Comparison of ENCODE assay signal across 29 cellular contexts in the genomic region with DNA sequence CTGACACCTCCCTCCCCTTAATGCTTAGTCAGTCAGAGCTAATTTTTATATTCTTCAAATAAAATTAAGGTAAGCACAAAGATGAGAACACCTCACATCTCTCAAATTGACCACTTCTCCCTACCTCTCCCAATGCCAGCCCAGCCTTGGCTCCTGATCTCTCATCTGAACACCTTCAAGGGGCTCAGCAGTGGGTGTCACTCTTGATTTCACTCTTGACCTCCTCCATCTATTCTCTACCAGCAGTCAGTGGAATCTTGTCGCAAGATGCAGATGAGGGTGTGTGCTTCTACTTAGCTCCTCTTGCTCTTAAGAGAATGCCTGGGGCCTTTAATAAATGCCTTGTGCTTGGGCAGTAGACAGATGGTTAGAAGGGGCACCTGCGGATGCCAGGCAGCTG.
"Had no signal": no experiment of that assay in that cellular context is flagged by ENCODE, and none has a peak within 500 bp of the region (broad histone marks: within the 10 kb centered on the region; RNA-seq: fewer than 3 reads in every experiment).

No MANE protein-coding gene starts in this region.

- H3K27ac ChIP-seq: adrenal gland, body of pancreas, foreskin keratinocyte, gastrocnemius medialis, heart left ventricle, WERI-Rb-1 had no signal

- H3K4me3 Mint-ChIP-seq: activated B cell treated with CpG ODN at 0.5 μM for 24 hours; activated CD8-positive, alpha-beta T cell treated with anti-CD3 and anti-CD28 coated beads for 36 hours; activated naive CD4-positive, alpha-beta T cell treated with anti-CD3 and anti-CD28 coated beads for 36 hours; activated naive CD4-positive, alpha-beta T cell treated with anti-CD3 and anti-CD28 coated beads, Interleukin-2, amount 50 U/mL, for 24 hours; activated naive CD8-positive, alpha-beta T cell treated with anti-CD3 and anti-CD28 coated beads for 36 hours; activated naive CD8-positive, alpha-beta T cell treated with anti-CD3 and anti-CD28 coated beads, Interleukin-2, amount 50 U/mL, for 24 hours; activated T-helper 1 cell treated with anti-CD3 and anti-CD28 coated beads, Interleukin-12 subunit alpha, Interleukin-12 subunit beta, Interleukin-2, Interleukin-4 antibody, amounts not matched to agents 30 ng/mL and 10 ng/mL and 1 ng/mL, durations not matched to agents 14 hours and 24 hours and 36 hours; T-helper 17 cell; T-helper 2 cell treated with Interferon-gamma antibody and Interleukin-4, amounts not matched to agents 5 μg/mL and 100 μg/mL, for 36 hours had no signal

- H3K27me3 ChIP-seq: body of pancreas had no signal

- H3K36me3 Mint-ChIP-seq: activated naive CD4-positive, alpha-beta T cell treated with anti-CD3 and anti-CD28 coated beads, Interleukin-2, amount 50 U/mL, for 24 hours; activated naive CD8-positive, alpha-beta T cell treated with anti-CD3 and anti-CD28 coated beads for 36 hours had no signal

- H3K36me3 ChIP-seq: adrenal gland, gastrocnemius medialis, heart left ventricle, WERI-Rb-1 had no signal

- H3K4me1 Mint-ChIP-seq: activated B cell treated with CpG ODN at 0.5 μM for 24 hours; activated naive CD4-positive, alpha-beta T cell treated with anti-CD3 and anti-CD28 coated beads, Interleukin-2, amount 50 U/mL, for 24 hours; activated naive CD8-positive, alpha-beta T cell treated with anti-CD3 and anti-CD28 coated beads for 36 hours; activated naive CD8-positive, alpha-beta T cell treated with anti-CD3 and anti-CD28 coated beads, Interleukin-2, amount 50 U/mL, for 24 hours; T-helper 17 cell had no signal

- DNase-seq: activated B cell treated with CpG ODN at 0.5 μM for 24 hours; activated CD4-positive, alpha-beta T cell treated with anti-CD3 and anti-CD28 coated beads for 48 hours; activated CD4-positive, alpha-beta T cell treated with anti-CD3 and anti-CD28 coated beads, Interleukin-2, amount 50 U/mL, for 1 hour; activated CD4-positive, alpha-beta T cell treated with anti-CD3 and anti-CD28 coated beads, Interleukin-2, amount 50 U/mL, for 48 hours; activated CD8-positive, alpha-beta memory T cell treated with anti-CD3 and anti-CD28 coated beads for 24 hours; activated CD8-positive, alpha-beta T cell treated with anti-CD3 and anti-CD28 coated beads for 36 hours; activated effector memory CD4-positive, alpha-beta T cell treated with anti-CD3 and anti-CD28 coated beads, Interleukin-2, amount 50 U/mL, for 16 hours; activated naive CD4-positive, alpha-beta T cell treated with anti-CD3 and anti-CD28 coated beads for 36 hours; activated naive CD8-positive, alpha-beta T cell treated with anti-CD3 and anti-CD28 coated beads for 36 hours; activated naive CD8-positive, alpha-beta T cell treated with anti-CD3 and anti-CD28 coated beads, Interleukin-2, amount 50 U/mL, for 24 hours; activated T-cell treated with anti-CD3 and anti-CD28 coated beads, Interleukin-2, amount 50 U/mL, for 48 hours; adrenal gland; amygdala; body of pancreas; caudate nucleus; cortex of kidney; effector memory CD4-positive, alpha-beta T cell; foreskin keratinocyte; gastrocnemius medialis; glutamatergic neuron; heart left ventricle; T-helper 17 cell; T1000; WERI-Rb-1 had no signal

- H3K4me1 ChIP-seq: adrenal gland, body of pancreas, foreskin keratinocyte, gastrocnemius medialis, heart left ventricle had no signal

- H3K4me3 ChIP-seq: adrenal gland, body of pancreas, gastrocnemius medialis, heart left ventricle had no signal

- H3K9me3 Mint-ChIP-seq: activated CD8-positive, alpha-beta T cell treated with anti-CD3 and anti-CD28 coated beads for 36 hours; activated naive CD8-positive, alpha-beta T cell treated with anti-CD3 and anti-CD28 coated beads for 36 hours; activated T-helper 1 cell treated with anti-CD3 and anti-CD28 coated beads, Interleukin-12 subunit alpha, Interleukin-12 subunit beta, Interleukin-2, Interleukin-4 antibody, amounts not matched to agents 30 ng/mL and 10 ng/mL and 1 ng/mL, durations not matched to agents 14 hours and 24 hours and 36 hours; activated T-helper 2 cell treated with anti-CD3 and anti-CD28 coated beads, Interferon-gamma antibody, Interleukin-2, Interleukin-4, amounts not matched to agents 10 μg/mL and 5 μg/mL and 100 μg/mL, durations not matched to agents 14 hours and 24 hours and 36 hours; T-helper 2 cell treated with Interferon-gamma antibody and Interleukin-4, amounts not matched to agents 5 μg/mL and 100 μg/mL, for 36 hours had no signal

- H3K27ac Mint-ChIP-seq: activated B cell treated with CpG ODN at 0.5 μM for 24 hours; activated CD8-positive, alpha-beta T cell treated with anti-CD3 and anti-CD28 coated beads for 36 hours; activated naive CD4-positive, alpha-beta T cell treated with anti-CD3 and anti-CD28 coated beads for 36 hours; activated naive CD4-positive, alpha-beta T cell treated with anti-CD3 and anti-CD28 coated beads, Interleukin-2, amount 50 U/mL, for 24 hours; activated naive CD8-positive, alpha-beta T cell treated with anti-CD3 and anti-CD28 coated beads for 36 hours; activated naive CD8-positive, alpha-beta T cell treated with anti-CD3 and anti-CD28 coated beads, Interleukin-2, amount 50 U/mL, for 24 hours; activated T-helper 1 cell treated with anti-CD3 and anti-CD28 coated beads, Interleukin-12 subunit alpha, Interleukin-12 subunit beta, Interleukin-2, Interleukin-4 antibody, amounts not matched to agents 30 ng/mL and 10 ng/mL and 1 ng/mL, durations not matched to agents 14 hours and 24 hours and 36 hours; activated T-helper 2 cell treated with anti-CD3 and anti-CD28 coated beads, Interferon-gamma antibody, Interleukin-2, Interleukin-4, amounts not matched to agents 10 μg/mL and 5 μg/mL and 100 μg/mL, durations not matched to agents 14 hours and 24 hours and 36 hours; endodermal cell; T-helper 17 cell; T-helper 2 cell treated with Interferon-gamma antibody and Interleukin-4, amounts not matched to agents 5 μg/mL and 100 μg/mL, for 36 hours had no signal

- H3K9me3 ChIP-seq: adrenal gland, body of pancreas, gastrocnemius medialis had no signal
